Comparison of ENCODE assay signal across 7 cellular contexts in the genomic region with DNA sequence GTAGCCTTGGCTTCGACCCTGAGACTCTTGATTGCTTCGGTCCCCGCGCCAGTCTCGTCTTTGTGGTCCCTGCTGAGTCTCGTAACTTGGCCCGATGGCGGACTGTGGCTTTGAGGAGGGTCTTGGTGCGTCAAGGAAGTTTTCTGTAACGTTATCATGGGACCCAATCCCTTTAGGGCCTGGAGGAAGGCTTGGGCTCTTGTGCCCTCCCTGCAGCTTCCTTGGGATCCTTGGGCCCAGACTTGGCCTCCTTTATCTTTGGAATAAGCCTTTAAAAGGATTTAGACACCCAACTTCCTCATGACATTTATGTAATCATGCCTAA. TPM values are rescaled to one million over a fixed set of nuclear protein-coding genes. Genes with fewer than 3 reads are reported as not detected.
DNase-seq lines count a peak whose midpoint lies in the region; ATAC-seq and TF ChIP-seq lines count a peak whose summit lies in the region.

No MANE protein-coding gene starts in this region.

- H3K4me2 ChIP-seq in H9 (ENCODE audit: insufficient read depth, insufficient read length, low read length), result peak overlapping the region; percentile 64

- H2BK12ac ChIP-seq in H9 (ENCODE audit: insufficient read length, low read depth, low read length), result no peak overlapping the region

- H3K14ac ChIP-seq in H9 (ENCODE audit: insufficient read depth, low read length), result peak overlapping the region; percentile 10; the same call in 1 of the 2 replicates

- H3K56ac ChIP-seq in H9 (ENCODE audit: insufficient read length, low read depth, low read length), result no peak overlapping the region

- H4K5ac ChIP-seq in H9 (ENCODE audit: insufficient read length, low read depth, low read length), result no peak overlapping the region

- H3K23ac ChIP-seq in H9 (ENCODE audit: insufficient read length, low read depth, low read length), result no peak overlapping the region

- no peaks in the 10 kb centered on the region for H3K23me2 ChIP-seq in H9 (ENCODE audit: insufficient read length, low read depth, low read length, poor library complexity, severe bottlenecking)

- no peak overlapping the region for H2BK5ac ChIP-seq in H9 (ENCODE audit: insufficient read length, low read length)

- no peak overlapping the region for H3K18ac ChIP-seq in H9 (ENCODE audit: insufficient read length, low read depth, low read length)

- H3K9ac ChIP-seq in H9 (ENCODE audit: extremely low read depth, insufficient read length, low read length), result peak overlapping the region; percentile 89
- peak overlapping the region; percentile 90 for H3K9ac ChIP-seq in SK-N-MC (ENCODE audit: insufficient read length)

- H2BK15ac ChIP-seq in H9 (ENCODE audit: low read depth, low read length), result no peak overlapping the region

- TF ChIP-seq POLR2A in gastrocnemius medialis (IDR thresholded peaks at IDR 0.05), result no peak

- peaks cover 3 to 5% of the 10 kb centered on the region in 2 experiments; a peak in 3 of 4 replicates for H3K4me1 Mint-ChIP-seq in H9

- no peaks in the 10 kb centered on the region for H3K79me1 ChIP-seq in H9 (ENCODE audit: insufficient read depth, low read depth, low read length, poor library complexity, severe bottlenecking)

- peak overlapping the region; percentile 87 for H3K4me3 ChIP-seq in SK-N-MC
- H3K4me3 ChIP-seq in fibroblast of villous mesenchyme (ENCODE audit: low read depth, low read length), result peak overlapping the region; percentile 73
- peak overlapping the region; percentile 90 to 100 (median 93) for H3K4me3 ChIP-seq in gastrocnemius medialis

- TF ChIP-seq CTCF in H9 (conservative IDR thresholded peaks at IDR 0.05) (no peak), fibroblast of villous mesenchyme (IDR thresholded peaks at IDR 0.05; ENCODE audit: insufficient read depth, low read depth, low read length) (no peak), gastrocnemius medialis (IDR thresholded peaks at IDR 0.05 in 4 of 5, conservative IDR thresholded peaks at IDR 0.05 in 1 of 5) (no peak)

- in situ Hi-C loops in gastrocnemius medialis (cut with MboI; ENCODE audit: low sequenced_read_pairs in 4 of 4), result loop anchor here in 3 of 4 donors (5.0 to 10.0 kb wide), 3 partner anchors 94 to 104 kb away; a partner anchor contains a TSS

- H3K27ac ChIP-seq in H9 (ENCODE audit: insufficient read length, low read depth, low read length) (no peak overlapping the region), SK-N-MC (peak overlapping the region; percentile 42), gastrocnemius medialis (peak overlapping the region; percentile 83 to 98 (median 88))

- peak overlapping the region; percentile 83 to 91 for H3K4me3 Mint-ChIP-seq in H9

- no peaks in the 10 kb centered on the region for H3K79me2 ChIP-seq in H9 (ENCODE audit: insufficient read depth, low read length)

- no peak overlapping the region for H2AK5ac ChIP-seq in H9 (ENCODE audit: insufficient read length, low read length)

- no peaks in the 10 kb centered on the region for H3K4me1 ChIP-seq in H9 (ENCODE audit: insufficient read depth, low read length)
- peaks cover 32 to 50% of the 10 kb centered on the region in 2 donors for H3K4me1 ChIP-seq in gastrocnemius medialis

- ATAC-seq in gastrocnemius medialis (no peak), GM19397 (IDR thresholded peaks at IDR 0.05; ENCODE audit: unreplicated experiment) (no peak), GM18502 (IDR thresholded peaks at IDR 0.05; ENCODE audit: poor library complexity, unreplicated experiment) (no peak)

- H3K36me3 Mint-ChIP-seq in H9 (ENCODE audit: insufficient read depth in 1 of 3, low read depth in 3 of 3), result peaks cover 13 to 41% (median 36%) of the 10 kb centered on the region in 3 experiments; a peak in 6 of 7 replicates

- H4K8ac ChIP-seq in H9 (replicated peaks; ENCODE audit: insufficient read length, low read depth, low read length), result no peak overlapping the region

- H2AFZ ChIP-seq in H9 (ENCODE audit: low read length), result no peak overlapping the region

- H3K27me3 ChIP-seq in H9 (ENCODE audit: insufficient read depth, low read length) (no peaks in the 10 kb centered on the region), gastrocnemius medialis (no peaks in the 10 kb centered on the region)

- WGBS in H9 (ENCODE audit: extremely low coverage, insufficient read length, low lambda C conversion rate), result no CpG with 5 or more reads among the region's 10 CpGs

- H3T11ph ChIP-seq in H9 (ENCODE audit: low read length), result no peak overlapping the region

- H3K36me3 ChIP-seq in SK-N-MC (ENCODE audit: insufficient read depth, low read length) (peaks cover 36% of the 10 kb centered on the region), gastrocnemius medialis (peaks cover 0 to 30% of the 10 kb centered on the region in 2 donors)

- H3K27ac Mint-ChIP-seq in H9, result peak overlapping the region; percentile 97 to 99 (median 98); a peak in 6 of 7 replicates

- H4K91ac ChIP-seq in H9 (ENCODE audit: insufficient read length, low read depth, low read length), result no peak overlapping the region

- DNase-seq in H9 (no peak), SK-N-MC (ENCODE audit: low read depth, low spot score) (no peak), fibroblast of villous mesenchyme (ENCODE audit: low read depth) (peak; percentile 68), gastrocnemius medialis (no peak), NCI-H345 (lab: John Stamatoyannopoulos, UW) (no peak)

- H3K27me3 Mint-ChIP-seq in H9 (ENCODE audit: low read depth), result no peaks in the 10 kb centered on the region

- no peaks in the 10 kb centered on the region for H4K20me1 ChIP-seq in H9 (ENCODE audit: control insufficient read depth, insufficient read depth, insufficient read length)

- H2BK120ac ChIP-seq in H9 (ENCODE audit: low read depth, low read length, poor library complexity, severe bottlenecking), result no peak overlapping the region

- H3K9me3 Mint-ChIP-seq in H9, result no peaks in the 10 kb centered on the region

- H3K4ac ChIP-seq in H9 (ENCODE audit: low read depth, low read length), result no peak overlapping the region

- no peak overlapping the region for H2BK20ac ChIP-seq in H9 (ENCODE audit: low read depth, low read length, poor library complexity, severe bottlenecking)

- H3K9me3 ChIP-seq in H9 (ENCODE audit: control insufficient read depth, low read depth, low read length) (no peaks in the 10 kb centered on the region), SK-N-MC (ENCODE audit: low read depth, low read length) (no peaks in the 10 kb centered on the region), gastrocnemius medialis (no peaks in the 10 kb centered on the region)

- intact Hi-C loops in gastrocnemius medialis (cut with DNase I; ENCODE audit: low total_unique reads), result loop anchor here (5.0 kb wide), 3 partner anchors 114 to 216 kb away; a partner anchor contains a TSS

RNA-seq across cellular contexts. Expression of a gene that starts 0.4 kb away (rescaled TPM):
- 47.6 and 47.7 TPM in 2 replicates for total RNA-seq in H9 (2021)
- total RNA-seq in fibroblast of villous mesenchyme, result 74.4 and 110 TPM in 2 replicates
- total RNA-seq in gastrocnemius medialis, result 10 to 100 TPM; 19.9 to 31.9 (median 24.0) TPM

RNA-seq across cellular contexts. Expression of a gene that starts 10.7 kb away (rescaled TPM):
- total RNA-seq in H9 (2021) (not detected in 2 replicates), fibroblast of villous mesenchyme (not detected in 2 replicates), gastrocnemius medialis (not detected)

RNA-seq across cellular contexts. Expression of a gene that starts 58.7 kb away (rescaled TPM):
- total RNA-seq in H9 (2021), result 4.5 TPM in 2 replicates
- 0.86 and 1.3 TPM in 2 replicates for total RNA-seq in fibroblast of villous mesenchyme
- total RNA-seq in gastrocnemius medialis, result 1 to 10 TPM in 1 of 4 donors, under 1 TPM in 1, not detected in 2; 0.07 to 8.9 TPM
